12 cellular contexts compared by ENCODE assay signal in the genomic region with DNA sequence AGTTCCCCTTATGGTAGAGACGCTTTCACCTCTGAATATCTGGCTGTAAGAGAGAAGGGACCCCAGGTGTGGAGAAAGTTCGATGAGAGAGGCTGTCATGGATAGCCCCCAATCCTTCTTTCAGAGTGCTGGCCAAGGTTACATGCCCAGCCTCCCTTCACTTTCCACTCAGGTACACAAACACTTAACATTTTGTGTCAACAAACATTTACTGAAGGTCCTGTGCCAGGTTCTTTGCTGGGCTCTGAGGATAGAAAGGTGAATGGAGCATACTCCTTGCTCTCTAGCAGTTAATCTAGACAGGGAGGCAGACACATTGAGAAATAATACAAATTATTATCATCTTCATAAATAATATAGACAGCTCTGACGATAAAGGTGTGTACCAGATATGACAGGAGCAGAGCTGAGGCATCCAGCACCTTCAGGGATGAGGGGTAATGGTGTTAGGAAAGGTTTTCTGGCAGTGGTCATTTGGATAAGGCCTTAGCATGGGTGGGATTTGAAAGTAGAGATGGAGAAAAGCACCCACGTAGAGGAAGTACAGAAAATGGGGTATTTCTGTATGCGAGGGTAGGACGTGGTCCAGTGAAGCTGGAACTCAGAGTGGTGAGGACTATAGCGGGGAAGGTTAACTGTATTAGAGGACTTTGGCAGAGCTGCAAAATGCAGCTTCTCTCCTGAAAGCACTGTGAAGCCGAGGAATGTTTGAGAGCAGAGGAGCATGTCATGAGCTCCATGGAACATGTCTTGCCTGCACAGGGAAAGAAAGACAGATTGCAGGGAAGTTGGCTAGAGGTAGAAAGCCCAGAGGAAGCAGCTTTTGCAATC. TPM values are rescaled to one million over a fixed set of nuclear protein-coding genes. Genes with fewer than 3 reads are reported as not detected.
A peak's percentile ranks its signal among the peaks of the same experiment; 100 is the strongest.
DNase-seq lines count a peak whose midpoint lies in the region; ATAC-seq and TF ChIP-seq lines count a peak whose summit lies in the region.
"Had no signal": no experiment of that assay in that cellular context is flagged by ENCODE, and none has a peak within 500 bp of the region (broad histone marks: within the 10 kb centered on the region; RNA-seq: fewer than 3 reads in every experiment).

No MANE protein-coding gene starts in this region.

- 88% methylated on average over 8 of the region's 8 CpGs for WGBS in heart right ventricle, 2 donors

- H3K9me3 ChIP-seq in heart right ventricle: no peaks in the 10 kb centered on the region

- ATAC-seq in GM18867 (IDR thresholded peaks at IDR 0.05; ENCODE audit: unreplicated experiment) (peak; percentile 39), GM21576 (IDR thresholded peaks at IDR 0.05; ENCODE audit: unreplicated experiment) (peak; percentile 27), HG03103 (IDR thresholded peaks at IDR 0.05; ENCODE audit: low read depth, unreplicated experiment) (peak; percentile 29), memory B cell (ENCODE audit: low read depth) (peak; percentile 66), heart right ventricle (no peak), HG03521 (IDR thresholded peaks at IDR 0.05; ENCODE audit: unreplicated experiment) (no peak)

- DNase-seq in memory B cell (ENCODE audit: low spot score in 2 of 2): no peak
- no peak for DNase-seq in heart right ventricle
- DNase-seq in activated CD4-positive, CD25-positive, alpha-beta regulatory T cell treated with anti-CD3 and anti-CD28 coated beads, Interleukin-2, amount 50 U/mL, for 72 hours: no peak
- DNase-seq in activated CD4-positive, alpha-beta T cell treated with anti-CD3 and anti-CD28 coated beads for 1 hour: no peak
- DNase-seq: NCI-H510A treated with DMSO at 0.1 percent for 48 hours had no signal

- no peak overlapping the region for H3K4me3 ChIP-seq in heart right ventricle

- intact Hi-C loops in heart right ventricle (cut with DNase I): no loop called here

- peaks cover 55% of the 10 kb centered on the region for H3K4me1 Mint-ChIP-seq in memory B cell

- no peaks in the 10 kb centered on the region for H3K27me3 ChIP-seq in heart right ventricle

- TF ChIP-seq CTCF in heart right ventricle (IDR thresholded peaks at IDR 0.05): no peak

- no peaks in the 10 kb centered on the region for H3K27me3 Mint-ChIP-seq in memory B cell

- H3K9me3 Mint-ChIP-seq in memory B cell: no peaks in the 10 kb centered on the region
- H3K9me3 Mint-ChIP-seq: activated T-helper 2 cell treated with anti-CD3 and anti-CD28 coated beads, Interferon-gamma antibody, Interleukin-2, Interleukin-4, amounts not matched to agents 10 μg/mL and 5 μg/mL and 100 μg/mL, durations not matched to agents 14 hours and 24 hours and 36 hours had no signal

- H3K4me1 ChIP-seq in heart right ventricle: peaks cover 0 to 15% (median 6%) of the 10 kb centered on the region in 9 donors

- peak overlapping the region; percentile 25 for H3K27ac Mint-ChIP-seq in memory B cell
- H3K27ac Mint-ChIP-seq: activated T-helper 2 cell treated with anti-CD3 and anti-CD28 coated beads, Interferon-gamma antibody, Interleukin-2, Interleukin-4, amounts not matched to agents 10 μg/mL and 5 μg/mL and 100 μg/mL, durations not matched to agents 14 hours and 24 hours and 36 hours had no signal

- H3K36me3 ChIP-seq in heart right ventricle: no peaks in the 10 kb centered on the region

- H3K4me3 Mint-ChIP-seq in memory B cell: peak overlapping the region; percentile 24

- no peak overlapping the region for H3K27ac ChIP-seq in heart right ventricle

- peaks cover 14% of the 10 kb centered on the region for H3K36me3 Mint-ChIP-seq in memory B cell

RNA-seq across cellular contexts. Expression of gene PPFIBP2, which starts 19.6 kb away (rescaled TPM):
- 10 to 100 TPM; 14.4 to 40.7 (median 21.4) TPM for total RNA-seq in heart right ventricle
- 10 to 100 TPM in 1 of 2 donors, 1 to 10 TPM in 1; 6.4 to 21.7 TPM for polyA plus RNA-seq in heart right ventricle

RNA-seq across cellular contexts. Expression of gene OLFML1, which starts 48.1 kb away (rescaled TPM):
- 1 to 10 TPM; 2.4 to 8.3 (median 5.5) TPM for total RNA-seq in heart right ventricle
- polyA plus RNA-seq in heart right ventricle: 1 to 10 TPM; 2.2 to 4.4 TPM
- total RNA-seq: activated T-helper 2 cell treated with anti-CD3 and anti-CD28 coated beads, Interferon-gamma antibody, Interleukin-2, Interleukin-4, amounts not matched to agents 10 μg/mL and 5 μg/mL and 100 μg/mL, durations not matched to agents 14 hours and 24 hours and 36 hours; bronchial epithelial cell; epithelial cell of proximal tubule had no signal

Comparison
In these comparisons a context has a peak if more than half of its experiments do, and no peak if none do; other contexts are left out.
1. ATAC-seq: peak in GM18867 (single experiment), GM21576 (single experiment), HG03103 (single experiment) and memory B cell (single experiment); none in heart right ventricle (0 of 8) and HG03521 (single experiment).